In the genomic region with DNA sequence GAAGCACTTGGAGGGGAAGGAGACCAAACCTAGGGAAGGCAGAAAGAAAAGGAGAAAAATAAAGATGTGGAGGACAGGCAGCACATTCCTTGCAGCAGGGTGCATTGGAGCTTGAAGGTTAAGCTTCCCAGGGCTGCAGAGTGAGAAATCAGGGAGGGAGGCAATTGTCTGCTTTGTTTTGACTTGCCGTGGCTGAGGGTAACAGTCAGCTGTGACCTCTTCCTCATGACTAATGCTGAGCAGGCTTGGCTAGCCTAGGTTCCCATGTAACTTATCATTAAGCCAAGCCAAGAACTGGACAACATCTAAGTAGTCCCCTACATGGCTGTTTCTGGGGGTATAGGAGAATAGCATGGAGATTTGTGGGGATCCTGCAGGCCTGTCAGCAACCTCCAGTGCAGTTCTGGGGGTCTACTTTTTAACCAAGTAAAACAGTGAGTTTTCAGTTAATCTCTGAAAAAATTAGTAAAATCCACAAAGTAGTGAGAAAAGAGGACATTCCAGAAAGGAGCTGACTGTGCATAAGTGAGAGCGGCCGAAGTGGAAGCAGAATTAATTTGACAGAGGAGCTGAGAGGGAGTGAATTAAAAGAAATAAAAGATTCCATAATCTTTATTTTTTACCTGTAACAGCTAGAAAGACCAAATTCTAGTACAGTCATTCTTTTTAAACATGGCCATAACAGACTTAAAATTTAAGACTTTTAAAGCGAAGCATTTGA, we compare ENCODE assay signal across 10 cellular contexts.
DNase-seq lines count a peak whose midpoint lies in the region; ATAC-seq and TF ChIP-seq lines count a peak whose summit lies in the region.
"Had no signal": no experiment of that assay in that cellular context is flagged by ENCODE, and none has a peak within 500 bp of the region (broad histone marks: within the 10 kb centered on the region; RNA-seq: fewer than 3 reads in every experiment).

No MANE protein-coding gene starts in this region.

- ATAC-seq in T-cell (replicated peaks in 1 of 4): no peak
- ATAC-seq: HCT116 had no signal

- intact Hi-C loops in MCF 10A (cut with micrococcal nuclease): loop anchor here (1.0 to 10.0 kb wide), 4 partner anchors 85 to 531 kb away; no protein-coding TSS in a partner anchor
- intact Hi-C loops in breast epithelium (cut with DNase I; ENCODE audit: low total_unique reads): no loop called here

- peaks cover 64% of the 10 kb centered on the region for H3K4me1 Mint-ChIP-seq in MCF 10A (ENCODE audit: insufficient read depth, unreplicated experiment)
- no peaks in the 10 kb centered on the region for H3K4me1 Mint-ChIP-seq in T-cell
- H3K4me1 Mint-ChIP-seq: CD4-positive, CD25-positive, alpha-beta regulatory T cell had no signal

- H3K9me3 Mint-ChIP-seq in MCF 10A (ENCODE audit: unreplicated experiment): no peaks in the 10 kb centered on the region
- H3K9me3 Mint-ChIP-seq in T-cell: no peaks in the 10 kb centered on the region
- H3K9me3 Mint-ChIP-seq: CD4-positive, CD25-positive, alpha-beta regulatory T cell had no signal

- no peak overlapping the region for H3K27ac ChIP-seq in breast epithelium
- peak overlapping the region; percentile 28 to 33 for H3K27ac ChIP-seq in esophagus (ENCODE audit: low read depth in 2 of 2, low read length in 1 of 2)

- H3K4me3 Mint-ChIP-seq in MCF 10A (ENCODE audit: unreplicated experiment) (peak overlapping the region; percentile 13), T-cell (no peak overlapping the region)
- H3K4me3 Mint-ChIP-seq: CD4-positive, CD25-positive, alpha-beta regulatory T cell had no signal

- H3K27me3 ChIP-seq in breast epithelium (no peaks in the 10 kb centered on the region), esophagus (ENCODE audit: control insufficient read depth in 1 of 2, insufficient read depth in 2 of 2, low read length in 2 of 2) (no peaks in the 10 kb centered on the region)

- no peaks in the 10 kb centered on the region for H3K4me1 ChIP-seq in breast epithelium
- no peaks in the 10 kb centered on the region for H3K4me1 ChIP-seq in esophagus (ENCODE audit: control insufficient read depth in 2 of 2, insufficient read depth in 2 of 2, low read length in 1 of 2)

- H3K4me3 ChIP-seq in breast epithelium: no peak overlapping the region
- H3K4me3 ChIP-seq in esophagus (ENCODE audit: low read depth in 1 of 2, low read length in 2 of 2): no peak overlapping the region

- CTCF ChIA-PET in MCF 10A (lab: Yijun Ruan, JAX): interaction anchor here (0.6 to 2.4 kb wide), 13 partner anchors 11 to 532 kb away, joined by 3 to 10 read pairs (median 3); no protein-coding TSS in a partner anchor
- CTCF ChIA-PET in T-cell (lab: Charles Lee): no interaction called here

- H3K36me3 ChIP-seq in breast epithelium (no peaks in the 10 kb centered on the region), esophagus (ENCODE audit: control insufficient read depth in 2 of 2, insufficient read depth in 2 of 2, low read length in 1 of 2) (no peaks in the 10 kb centered on the region)

- TF ChIP-seq POLR2A in breast epithelium (IDR thresholded peaks at IDR 0.05): no peak

- H3K36me3 Mint-ChIP-seq in MCF 10A (ENCODE audit: insufficient read depth, unreplicated experiment) (peaks cover 5% of the 10 kb centered on the region), T-cell (no peaks in the 10 kb centered on the region)
- H3K36me3 Mint-ChIP-seq: CD4-positive, CD25-positive, alpha-beta regulatory T cell had no signal

- 59 to 64% methylated on average over 4 of the region's 4 CpGs for WGBS in esophagus, 2 donors

- BruUV-seq in MCF 10A (replicated peaks; lab: Mats Ljungman, UMichigan): no TSS peak

- H3K27me3 Mint-ChIP-seq in MCF 10A (ENCODE audit: insufficient read depth, unreplicated experiment): no peaks in the 10 kb centered on the region
- peaks cover 12 to 16% of the 10 kb centered on the region in 2 donors for H3K27me3 Mint-ChIP-seq in T-cell
- H3K27me3 Mint-ChIP-seq: CD4-positive, CD25-positive, alpha-beta regulatory T cell had no signal

- no peak for TF ChIP-seq CTCF in MCF 10A (IDR thresholded peaks at IDR 0.05; ENCODE audit: unreplicated experiment)
- no peak for TF ChIP-seq CTCF in breast epithelium (IDR thresholded peaks at IDR 0.05)

- POLR2A ChIA-PET in MCF 10A (lab: Yijun Ruan, JAX): interaction anchor here (0.6 to 2.9 kb wide), 10 partner anchors 12 to 1386 kb away, joined by 3 to 11 read pairs (median 3); no protein-coding TSS in a partner anchor
- POLR2A ChIA-PET in T-cell (lab: Charles Lee): interaction anchor here in 1 of 2 donors (0.6 kb wide), 1 partner anchor 265 kb away, joined by 3 read pairs; no protein-coding TSS in a partner anchor

- H3K9me3 ChIP-seq in breast epithelium (no peaks in the 10 kb centered on the region), esophagus (ENCODE audit: control insufficient read depth in 2 of 2, insufficient read depth in 1 of 2, low read depth in 1 of 2, low read length in 1 of 2) (no peaks in the 10 kb centered on the region)

- H3K27ac Mint-ChIP-seq in MCF 10A (ENCODE audit: low read depth, unreplicated experiment) (peak overlapping the region; percentile 84), T-cell (no peak overlapping the region)
- H3K27ac Mint-ChIP-seq: CD4-positive, CD25-positive, alpha-beta regulatory T cell had no signal

- DNase-seq in MCF 10A (ENCODE audit: unreplicated experiment) (peak; percentile 94), breast epithelium (ENCODE audit: low spot score in 2 of 2) (no peak), mucosa of gallbladder (ENCODE audit: low spot score) (peak; percentile 73), OCI-M2 (lab: John Stamatoyannopoulos, UW; ENCODE audit: unreplicated experiment) (no peak), NCI-H526 (lab: John Stamatoyannopoulos, UW) (no peak), T-cell (no peak)
- no peak for DNase-seq in activated T-cell treated with anti-CD3 and anti-CD28 coated beads, Interleukin-2, amount 50 U/mL, for 48 hours
- DNase-seq: CD4-positive, CD25-positive, alpha-beta regulatory T cell had no signal

Comparison
In these comparisons a context has a peak if more than half of its experiments do, and no peak if none do; other contexts are left out.
1. DNase-seq: peak in MCF 10A (single experiment) and mucosa of gallbladder (single experiment); none in breast epithelium (0 of 2), OCI-M2 (single experiment), activated T-cell treated with anti-CD3 and anti-CD28 coated beads, Interleukin-2, amount 50 U/mL, for 48 hours (0 of 2), NCI-H526 (0 of 2) and T-cell (0 of 34).
2. H3K27ac ChIP-seq: peak in esophagus (2 of 2); none in breast epithelium (0 of 2).